19 cellular contexts compared by ENCODE assay signal in the genomic region with DNA sequence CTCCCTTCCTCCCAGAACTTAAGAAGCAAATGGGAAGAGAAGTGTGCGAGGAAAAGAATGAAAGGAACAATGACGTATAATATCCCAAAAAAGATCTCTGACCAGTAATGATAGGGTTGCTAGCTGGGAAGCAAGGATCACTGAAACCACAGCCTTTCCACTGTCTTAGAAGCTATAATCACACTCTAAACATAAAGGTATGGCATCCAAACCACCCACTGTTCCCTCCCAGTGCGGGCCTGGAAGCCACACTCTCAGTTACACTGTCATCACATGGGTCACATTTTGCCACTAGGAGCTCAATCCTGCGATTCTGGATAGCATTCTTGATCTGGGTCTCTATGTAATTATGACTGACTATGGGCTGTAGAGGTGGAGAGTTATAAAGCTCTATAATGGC.
"Had no signal": no experiment of that assay in that cellular context is flagged by ENCODE, and none has a peak within 500 bp of the region (broad histone marks: within the 10 kb centered on the region; RNA-seq: fewer than 3 reads in every experiment).

No MANE protein-coding gene starts in this region.

- ATAC-seq: body of pancreas, left colon, lower lobe of right lung, right cardiac atrium had no signal

- H3K27me3 Mint-ChIP-seq: activated naive CD8-positive, alpha-beta T cell treated with anti-CD3 and anti-CD28 coated beads for 36 hours had no signal

- H3K9me3 Mint-ChIP-seq: activated naive CD8-positive, alpha-beta T cell treated with anti-CD3 and anti-CD28 coated beads for 36 hours; endodermal cell; nephron progenitor cell had no signal

- H3K27me3 ChIP-seq: body of pancreas, stomach, upper lobe of left lung had no signal

- H3K4me3 ChIP-seq: body of pancreas, lower lobe of right lung, prostate gland, stomach, upper lobe of left lung had no signal

- H3K4me3 Mint-ChIP-seq: activated naive CD8-positive, alpha-beta T cell treated with anti-CD3 and anti-CD28 coated beads for 36 hours; endodermal cell; nephron progenitor cell had no signal

- H3K4me1 ChIP-seq: prostate gland had no signal

- H3K36me3 ChIP-seq: lower lobe of right lung, prostate gland, stomach, upper lobe of left lung had no signal

- DNase-seq: activated CD4-positive, alpha-beta T cell treated with anti-CD3 and anti-CD28 coated beads, Interleukin-2, amount 50 U/mL, for 4 hours; activated naive CD8-positive, alpha-beta T cell treated with anti-CD3 and anti-CD28 coated beads for 36 hours; amniotic stem cell; body of pancreas; caudate nucleus; endodermal cell; hypothalamus; islet precursor cell; left colon; lower lobe of right lung; nephron progenitor cell; right cardiac atrium; small intestine; stimulated activated CD4-positive, alpha-beta T cell treated with anti-CD3 and anti-CD28 coated beads, Interleukin-4, amount 100 ng/mL, for 1 hour; stomach; SW 1271; upper lobe of left lung had no signal

- H3K27ac Mint-ChIP-seq: activated naive CD8-positive, alpha-beta T cell treated with anti-CD3 and anti-CD28 coated beads for 36 hours; endodermal cell; nephron progenitor cell had no signal

- H3K4me1 Mint-ChIP-seq: activated naive CD8-positive, alpha-beta T cell treated with anti-CD3 and anti-CD28 coated beads for 36 hours had no signal

- H3K36me3 Mint-ChIP-seq: activated naive CD8-positive, alpha-beta T cell treated with anti-CD3 and anti-CD28 coated beads for 36 hours had no signal

- H3K9me3 ChIP-seq: body of pancreas, lower lobe of right lung, prostate gland, stomach, upper lobe of left lung had no signal

- H3K27ac ChIP-seq: body of pancreas, epithelial cell of prostate, lower lobe of right lung, prostate gland, stomach, upper lobe of left lung had no signal
